14 cellular contexts compared by ENCODE assay signal in genomic region chr9:88531920-88532319, GRCh38. TPM values are rescaled to one million over a fixed set of nuclear protein-coding genes. Genes with fewer than 3 reads are reported as not detected.
DNase-seq lines count a peak whose midpoint lies in the region; TF ChIP-seq lines count a peak whose summit lies in the region.
"Had no signal": no experiment of that assay in that cellular context is flagged by ENCODE, and none has a peak within 500 bp of the region (broad histone marks: within the 10 kb centered on the region; RNA-seq: fewer than 3 reads in every experiment).

No MANE protein-coding gene starts in this region.

- H3K36me3 ChIP-seq in H7 (replicated peaks; ENCODE audit: control insufficient read depth, insufficient read depth, low read length) (no peaks in the 10 kb centered on the region), adipocyte (ENCODE audit: control insufficient read depth, insufficient read depth, low read length, severe bottlenecking) (no peaks in the 10 kb centered on the region), iPS-18a (ENCODE audit: control insufficient read depth, low read depth, low read length) (no peaks in the 10 kb centered on the region)
- H3K36me3 ChIP-seq: cardiac muscle cell had no signal

- H3K4me1 ChIP-seq in adipocyte (ENCODE audit: control insufficient read depth, insufficient read depth, low read length) = peaks cover 44% of the 10 kb centered on the region
- H3K4me1 ChIP-seq in iPS-18a (ENCODE audit: control insufficient read depth, low read depth, low read length) = peaks cover 5% of the 10 kb centered on the region

- H3K27me3 ChIP-seq in H7 (ENCODE audit: control insufficient read depth, insufficient read depth, low read length) (peaks cover 14% of the 10 kb centered on the region), adipocyte (replicated peaks; ENCODE audit: control insufficient read depth, insufficient read depth, low read length) (no peaks in the 10 kb centered on the region), iPS-18a (ENCODE audit: control insufficient read depth, insufficient read depth, low read length) (peaks cover 40% of the 10 kb centered on the region)

- no peaks in the 10 kb centered on the region for H3K9me3 ChIP-seq in adipocyte (ENCODE audit: control insufficient read depth, low read length)
- no peaks in the 10 kb centered on the region for H3K9me3 ChIP-seq in iPS-18a (ENCODE audit: control insufficient read depth, low read depth, low read length)
- H3K9me3 ChIP-seq: Caco-2 had no signal

- H3K9ac ChIP-seq in adipocyte (ENCODE audit: low read length) = no peak overlapping the region
- peak overlapping the region; percentile 51 for H3K9ac ChIP-seq in iPS-18a (ENCODE audit: low read length)

- peak overlapping the region; percentile 30 for H3K4me3 ChIP-seq in H7 (ENCODE audit: insufficient read depth, low read depth, low read length)
- H3K4me3 ChIP-seq in adipocyte (ENCODE audit: low read length) = peak overlapping the region; percentile 64
- peak overlapping the region; percentile 70 for H3K4me3 ChIP-seq in iPS-18a (ENCODE audit: low read length)
- peak overlapping the region; percentile 40 for H3K4me3 ChIP-seq in retinal pigment epithelial cell (ENCODE audit: low read length)
- H3K4me3 ChIP-seq: cardiac muscle cell had no signal

- DNase-seq in H7 (peak; percentile 62), adipocyte (ENCODE audit: low read depth) (no peak), retinal pigment epithelial cell (ENCODE audit: low read depth) (no peak), NCI-H2107 treated with DMSO at 0.1 percent for 48 hours (lab: John Stamatoyannopoulos, UW; ENCODE audit: unreplicated experiment) (no peak), NCI-H774 (lab: John Stamatoyannopoulos, UW) (no peak), DMS79 (lab: John Stamatoyannopoulos, UW) (no peak)
- DNase-seq in stimulated activated CD4-positive, alpha-beta T cell treated with anti-CD3 and anti-CD28 coated beads, Interleukin-2, amount 100 ng/mL, for 24 hours = no peak
- DNase-seq: Caco-2; NCI-H1417 treated with DMSO at 0.1 percent for 48 hours; NK-92 treated with Interleukin-12 subunit alpha and Interleukin-12 subunit beta, amount 100 ng/mL, for 24 hours had no signal

- H3K27ac ChIP-seq in iPS-18a (ENCODE audit: low read length) = no peak overlapping the region
- H3K27ac ChIP-seq: cardiac muscle cell had no signal

- TF ChIP-seq CTCF in retinal pigment epithelial cell (conservative IDR thresholded peaks at IDR 0.05; ENCODE audit: low read depth, low read length) = no peak

RNA-seq across cellular contexts. Expression of gene NXNL2, which starts 3.1 kb away (rescaled TPM):
- 1.8 and 4.1 TPM in 2 replicates for total RNA-seq in H7 (2014; rRNA removed; shearing (Covaris generic))
- total RNA-seq: activated CD4-positive, alpha-beta T cell treated with anti-CD3 and anti-CD28 coated beads for 36 hours; cardiac muscle cell; left cardiac atrium had no signal
